In the genomic region with DNA sequence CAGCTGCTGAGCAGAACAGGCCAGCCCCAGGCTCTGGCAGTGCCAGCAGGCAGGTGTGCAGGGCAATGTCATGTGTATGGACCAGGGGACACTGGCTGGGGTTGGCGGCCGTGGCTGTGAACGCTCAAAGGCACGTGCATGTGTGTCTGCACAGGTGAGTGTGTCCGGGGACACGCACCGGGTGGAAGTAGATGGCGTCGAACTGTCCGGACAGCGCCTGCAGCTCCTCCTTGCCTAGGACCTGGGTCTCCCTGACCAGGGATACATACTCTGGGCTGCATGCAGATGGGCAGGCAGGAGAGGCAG, we compare ENCODE assay signal across 9 cellular contexts. TPM values are rescaled to one million over a fixed set of nuclear protein-coding genes. Genes with fewer than 3 reads are reported as not detected.
A peak's percentile ranks its signal among the peaks of the same experiment; 100 is the strongest.
DNase-seq lines count a peak whose midpoint lies in the region; ATAC-seq and TF ChIP-seq lines count a peak whose summit lies in the region.
"Had no signal": no experiment of that assay in that cellular context is flagged by ENCODE, and none has a peak within 500 bp of the region (broad histone marks: within the 10 kb centered on the region; RNA-seq: fewer than 3 reads in every experiment).

No MANE protein-coding gene starts in this region.

- TF ChIP-seq CTCF in heart right ventricle (IDR thresholded peaks at IDR 0.05) (no peak), astrocyte of the cerebellum (IDR thresholded peaks at IDR 0.05; ENCODE audit: low read depth, low read length, missing control alignments) (no peak), uterus (IDR thresholded peaks at IDR 0.05) (no peak)

- H3K56ac ChIP-seq in mesendoderm (ENCODE audit: low read length): peak overlapping the region; percentile 39

- peak overlapping the region; percentile 29 for H3K9ac ChIP-seq in mesendoderm (ENCODE audit: low read length)

- H3K79me2 ChIP-seq in mesendoderm (ENCODE audit: control insufficient read depth, insufficient read depth, low read length): no peaks in the 10 kb centered on the region

- H3K27me3 ChIP-seq in heart right ventricle (no peaks in the 10 kb centered on the region), mesendoderm (ENCODE audit: insufficient read depth, low read length, poor library complexity) (no peaks in the 10 kb centered on the region), uterus (no peaks in the 10 kb centered on the region)

- ATAC-seq in heart right ventricle (no peak), GM21526 (IDR thresholded peaks at IDR 0.05; ENCODE audit: low FRiP score, unreplicated experiment) (no peak)

- TF ChIP-seq POLR2A in uterus (IDR thresholded peaks at IDR 0.05): no peak

- no peak overlapping the region for H3K18ac ChIP-seq in mesendoderm (ENCODE audit: low read length)

- H2BK15ac ChIP-seq in mesendoderm (replicated peaks; ENCODE audit: low read depth): no peak overlapping the region

- H3K9me3 ChIP-seq in heart right ventricle (no peaks in the 10 kb centered on the region), uterus (no peaks in the 10 kb centered on the region)

- DNase-seq in heart right ventricle: no peak
- no peak for DNase-seq in cardiac septum (ENCODE audit: low spot score)
- DNase-seq in astrocyte of the cerebellum (ENCODE audit: low read depth): no peak
- no peak for DNase-seq in mesendoderm
- DNase-seq in uterus: no peak
- DNase-seq in Kasumi-1 (lab: John Stamatoyannopoulos, UW): no peak
- no peak for DNase-seq in NCI-H2171 treated with DMSO at 0.1 percent for 48 hours (lab: John Stamatoyannopoulos, UW)
- DNase-seq: nucleus accumbens had no signal

- no peak overlapping the region for H4K8ac ChIP-seq in mesendoderm (ENCODE audit: low read depth, low read length)

- H3K23ac ChIP-seq in mesendoderm (ENCODE audit: low read length): no peak overlapping the region

- peaks cover 16 to 54% (median 39%) of the 10 kb centered on the region in 9 donors for H3K4me1 ChIP-seq in heart right ventricle
- H3K4me1 ChIP-seq in mesendoderm (ENCODE audit: control insufficient read depth, low read depth, low read length): no peaks in the 10 kb centered on the region
- peaks cover 6 to 22% of the 10 kb centered on the region in 2 donors for H3K4me1 ChIP-seq in uterus

- H3K79me1 ChIP-seq in mesendoderm (ENCODE audit: low read length): peaks cover 9% of the 10 kb centered on the region

- H2BK120ac ChIP-seq in mesendoderm (ENCODE audit: low read depth, low read length): no peak overlapping the region

- in situ Hi-C loops in astrocyte of the cerebellum (cut with HindIII; ENCODE audit: low sequenced_read_pairs): no loop called here

- no peak overlapping the region for H3K4me2 ChIP-seq in mesendoderm (ENCODE audit: low read length)

- H2BK5ac ChIP-seq in mesendoderm (ENCODE audit: low read length): no peak overlapping the region

- H3K27ac ChIP-seq in heart right ventricle (peak overlapping the region in 4 of 10 donors; percentile 72 to 85 (median 83)), mesendoderm (ENCODE audit: low read depth, low read length) (no peak overlapping the region), uterus (peak overlapping the region in 1 of 2 donors; percentile 77)

- intact Hi-C loops in heart right ventricle (cut with DNase I) (loop anchor here in 7 of 10 donors (5.0 kb wide), 4 partner anchors 77 to 247 kb away; a partner anchor contains a TSS), cardiac septum (cut with DNase I) (no loop called here), uterus (cut with DNase I; ENCODE audit: low total_unique reads) (loop anchor here (5.0 kb wide), 1 partner anchor 92 kb away; a partner anchor contains a TSS)

- WGBS in heart right ventricle, 2 donors: 83 to 85% methylated on average over 11 of the region's 11 CpGs
- no CpG with 5 or more reads among the region's 11 CpGs for WGBS in mesendoderm (ENCODE audit: extremely low coverage, insufficient coverage, low lambda C conversion rate)

- H3K4me3 ChIP-seq in heart right ventricle (peak overlapping the region in 9 of 10 donors; percentile 65 to 94 (median 79)), astrocyte of the cerebellum (ENCODE audit: low read depth, low read length) (peak overlapping the region; percentile 63), mesendoderm (ENCODE audit: low read length) (no peak overlapping the region), uterus (peak overlapping the region; percentile 39 to 45)

- no peak overlapping the region for H2AK5ac ChIP-seq in mesendoderm (ENCODE audit: low read length)

- H4K5ac ChIP-seq in mesendoderm (ENCODE audit: low read length): no peak overlapping the region

- H3K36me3 ChIP-seq in heart right ventricle (peaks cover 0 to 36% (median 0%) of the 10 kb centered on the region in 9 donors), mesendoderm (ENCODE audit: control insufficient read depth, insufficient read depth, low read length) (peaks cover 3% of the 10 kb centered on the region), uterus (no peaks in the 10 kb centered on the region)

- no peak overlapping the region for H3K4ac ChIP-seq in mesendoderm (ENCODE audit: low read depth, low read length)

RNA-seq across cellular contexts. Expression of a gene that starts 0.9 kb away (rescaled TPM):
- total RNA-seq in heart right ventricle: 10 to 100 TPM in 6 of 10 donors, 1 to 10 TPM in 4; 7.1 to 16.7 (median 10.3) TPM
- 10 to 100 TPM in 1 of 2 donors, 1 to 10 TPM in 1; 7.9 to 20.3 TPM for polyA plus RNA-seq in heart right ventricle
- total RNA-seq in cardiac septum: 13.1 TPM
- 8.9 TPM for polyA plus RNA-seq in mesendoderm (2013, experiment 1 of 2)
- 8.2 TPM for polyA plus RNA-seq in mesendoderm (2013, experiment 2 of 2)
- total RNA-seq in uterus: 10 to 100 TPM in 3 of 4 donors, 1 to 10 TPM in 1; 1.2 to 40.5 (median 20.6) TPM

RNA-seq across cellular contexts. Expression of a gene that starts 5.4 kb away (rescaled TPM):
- 10 to 100 TPM; 15.5 to 23.3 (median 18.5) TPM for total RNA-seq in heart right ventricle
- polyA plus RNA-seq in heart right ventricle: 10 to 100 TPM; 14.2 to 40.7 TPM
- total RNA-seq in cardiac septum: 22.8 TPM
- polyA plus RNA-seq in mesendoderm (2013, experiment 1 of 2): 8.0 TPM
- 7.6 TPM for polyA plus RNA-seq in mesendoderm (2013, experiment 2 of 2)
- 10 to 100 TPM; 19.1 to 52.2 (median 40.7) TPM for total RNA-seq in uterus

RNA-seq across cellular contexts. Expression of a gene that starts 11.3 kb away (rescaled TPM):
- total RNA-seq in heart right ventricle (10 to 100 TPM; 10.6 to 21.9 (median 16.1) TPM), cardiac septum (32.5 TPM), uterus (10 to 100 TPM; 10.3 to 41.4 (median 28.3) TPM)
- polyA plus RNA-seq in heart right ventricle: 10 to 100 TPM; 14.8 to 23.0 TPM
- 5.1 TPM for polyA plus RNA-seq in mesendoderm (2013, experiment 1 of 2)
- polyA plus RNA-seq in mesendoderm (2013, experiment 2 of 2): 5.2 TPM

RNA-seq across cellular contexts. Expression of a gene that starts 20.0 kb away (rescaled TPM):
- total RNA-seq in heart right ventricle: 10 to 100 TPM in 2 of 10 donors, 1 to 10 TPM in 8; 4.3 to 11.3 (median 7.1) TPM
- 10 to 100 TPM; 11.6 to 18.0 TPM for polyA plus RNA-seq in heart right ventricle
- 11.7 TPM for total RNA-seq in cardiac septum
- 0.42 TPM for polyA plus RNA-seq in mesendoderm (2013, experiment 1 of 2)
- 0.36 TPM for polyA plus RNA-seq in mesendoderm (2013, experiment 2 of 2)
- total RNA-seq in uterus: 10 to 100 TPM in 3 of 4 donors, 1 to 10 TPM in 1; 7.9 to 39.5 (median 22.4) TPM

RNA-seq across cellular contexts. Expression of a gene that starts 49.4 kb away (rescaled TPM):
- total RNA-seq in heart right ventricle: 10 to 100 TPM in 9 of 10 donors, 1 to 10 TPM in 1; 9.6 to 24.6 (median 11.9) TPM
- 10 to 100 TPM; 22.6 to 29.8 TPM for polyA plus RNA-seq in heart right ventricle
- total RNA-seq in cardiac septum: 12.7 TPM
- 8.4 TPM for polyA plus RNA-seq in mesendoderm (2013, experiment 1 of 2)
- 8.9 TPM for polyA plus RNA-seq in mesendoderm (2013, experiment 2 of 2)
- 10 to 100 TPM in 2 of 4 donors, 1 to 10 TPM in 2; 1.5 to 22.1 (median 10.0) TPM for total RNA-seq in uterus
